ENCODE assay signal across 2 cellular contexts in genomic region chr14:35121026-35121886, GRCh38.
A peak's percentile ranks its signal among the peaks of the same experiment; 100 is the strongest.
TF ChIP-seq lines count a peak whose summit lies in the region.

No MANE protein-coding gene starts in this region.

TF ChIP-seq in K562, 482 proteins besides CTCF, POLR2A, EP300 and RAD21 (continued from another document):
- TF ChIP-seq HOXB6 (CRISPR knock-in tag; IDR thresholded peaks at IDR 0.05; ENCODE audit: borderline replicate concordance) (no peak), IFI16 (CRISPR knock-in tag; IDR thresholded peaks at IDR 0.05) (no peak), FUS (optimal IDR thresholded peaks at IDR 0.05; ENCODE audit: low read depth, low read length) (no peak)
- TF ChIP-seq, protein P1, sequence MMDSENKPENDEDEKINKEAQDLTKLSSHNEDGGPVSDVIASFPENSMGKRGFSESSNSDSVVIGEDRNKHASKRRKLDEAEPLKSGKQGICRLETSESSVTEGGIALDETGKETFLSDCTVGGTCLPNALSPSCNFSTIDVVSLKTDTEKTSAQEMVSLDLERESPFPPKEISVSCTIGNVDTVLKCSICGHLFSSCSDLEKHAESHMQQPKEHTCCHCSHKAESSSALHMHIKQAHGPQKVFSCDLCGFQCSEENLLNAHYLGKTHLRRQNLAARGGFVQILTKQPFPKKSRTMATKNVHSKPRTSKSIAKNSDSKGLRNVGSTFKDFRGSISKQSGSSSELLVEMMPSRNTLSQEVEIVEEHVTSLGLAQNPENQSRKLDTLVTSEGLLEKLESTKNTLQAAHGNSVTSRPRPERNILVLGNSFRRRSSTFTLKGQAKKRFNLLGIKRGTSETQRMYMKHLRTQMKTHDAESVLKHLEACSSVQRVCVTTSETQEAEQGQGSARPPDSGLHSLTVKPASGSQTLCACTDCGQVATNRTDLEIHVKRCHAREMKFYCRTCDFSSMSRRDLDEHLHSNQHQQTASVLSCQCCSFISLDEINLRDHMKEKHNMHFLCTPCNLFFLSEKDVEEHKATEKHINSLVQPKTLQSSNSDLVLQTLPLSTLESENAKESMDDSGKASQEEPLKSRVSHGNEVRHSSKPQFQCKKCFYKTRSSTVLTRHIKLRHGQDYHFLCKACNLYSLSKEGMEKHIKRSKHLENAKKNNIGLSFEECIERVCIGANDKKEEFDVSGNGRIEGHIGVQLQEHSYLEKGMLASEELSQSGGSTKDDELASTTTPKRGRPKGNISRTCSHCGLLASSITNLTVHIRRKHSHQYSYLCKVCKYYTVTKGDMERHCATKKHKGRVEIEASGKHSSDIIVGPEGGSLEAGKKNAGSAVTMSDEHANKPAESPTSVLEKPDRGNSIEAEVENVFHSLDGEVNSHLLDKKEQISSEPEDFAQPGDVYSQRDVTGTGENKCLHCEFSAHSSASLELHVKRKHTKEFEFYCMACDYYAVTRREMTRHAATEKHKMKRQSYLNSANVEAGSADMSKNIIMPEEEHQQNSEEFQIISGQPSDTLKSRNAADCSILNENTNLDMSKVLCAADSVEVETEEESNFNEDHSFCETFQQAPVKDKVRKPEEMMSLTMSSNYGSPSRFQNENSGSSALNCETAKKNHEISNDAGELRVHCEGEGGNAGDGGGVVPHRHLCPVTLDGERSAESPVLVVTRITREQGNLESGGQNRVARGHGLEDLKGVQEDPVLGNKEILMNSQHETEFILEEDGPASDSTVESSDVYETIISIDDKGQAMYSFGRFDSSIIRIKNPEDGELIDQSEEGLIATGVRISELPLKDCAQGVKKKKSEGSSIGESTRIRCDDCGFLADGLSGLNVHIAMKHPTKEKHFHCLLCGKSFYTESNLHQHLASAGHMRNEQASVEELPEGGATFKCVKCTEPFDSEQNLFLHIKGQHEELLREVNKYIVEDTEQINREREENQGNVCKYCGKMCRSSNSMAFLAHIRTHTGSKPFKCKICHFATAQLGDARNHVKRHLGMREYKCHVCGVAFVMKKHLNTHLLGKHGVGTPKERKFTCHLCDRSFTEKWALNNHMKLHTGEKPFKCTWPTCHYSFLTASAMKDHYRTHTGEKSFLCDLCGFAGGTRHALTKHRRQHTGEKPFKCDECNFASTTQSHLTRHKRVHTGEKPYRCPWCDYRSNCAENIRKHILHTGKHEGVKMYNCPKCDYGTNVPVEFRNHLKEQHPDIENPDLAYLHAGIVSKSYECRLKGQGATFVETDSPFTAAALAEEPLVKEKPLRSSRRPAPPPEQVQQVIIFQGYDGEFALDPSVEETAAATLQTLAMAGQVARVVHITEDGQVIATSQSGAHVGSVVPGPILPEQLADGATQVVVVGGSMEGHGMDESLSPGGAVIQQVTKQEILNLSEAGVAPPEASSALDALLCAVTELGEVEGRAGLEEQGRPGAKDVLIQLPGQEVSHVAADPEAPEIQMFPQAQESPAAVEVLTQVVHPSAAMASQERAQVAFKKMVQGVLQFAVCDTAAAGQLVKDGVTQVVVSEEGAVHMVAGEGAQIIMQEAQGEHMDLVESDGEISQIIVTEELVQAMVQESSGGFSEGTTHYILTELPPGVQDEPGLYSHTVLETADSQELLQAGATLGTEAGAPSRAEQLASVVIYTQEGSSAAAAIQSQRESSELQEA (IDR thresholded peaks at IDR 0.05; ENCODE audit: low read depth): no peak
- TF ChIP-seq, protein P2, sequence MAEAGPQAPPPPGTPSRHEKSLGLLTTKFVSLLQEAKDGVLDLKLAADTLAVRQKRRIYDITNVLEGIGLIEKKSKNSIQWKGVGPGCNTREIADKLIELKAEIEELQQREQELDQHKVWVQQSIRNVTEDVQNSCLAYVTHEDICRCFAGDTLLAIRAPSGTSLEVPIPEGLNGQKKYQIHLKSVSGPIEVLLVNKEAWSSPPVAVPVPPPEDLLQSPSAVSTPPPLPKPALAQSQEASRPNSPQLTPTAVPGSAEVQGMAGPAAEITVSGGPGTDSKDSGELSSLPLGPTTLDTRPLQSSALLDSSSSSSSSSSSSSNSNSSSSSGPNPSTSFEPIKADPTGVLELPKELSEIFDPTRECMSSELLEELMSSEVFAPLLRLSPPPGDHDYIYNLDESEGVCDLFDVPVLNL (CRISPR knock-in tag; IDR thresholded peaks at IDR 0.05; ENCODE audit: low read depth): no peak

TF ChIP-seq in HepG2, 621 proteins besides CTCF, POLR2A, EP300 and RAD21 (continued from another document and continues in another):
- TF ChIP-seq SIX1 (CRISPR knock-in tag; IDR thresholded peaks at IDR 0.05; ENCODE audit: borderline replicate concordance): peak; percentile 0; the same call in 1 of the 2 replicates
- no peak for TF ChIP-seq TBX2 (CRISPR knock-in tag; IDR thresholded peaks at IDR 0.05; ENCODE audit: borderline replicate concordance)
- TF ChIP-seq ZNF460 (CRISPR knock-in tag; IDR thresholded peaks at IDR 0.05; ENCODE audit: borderline replicate concordance): no peak
- TF ChIP-seq ZMYM4 (CRISPR knock-in tag; IDR thresholded peaks at IDR 0.05): no peak
- no peak for TF ChIP-seq BRCA1 (CRISPR knock-in tag; IDR thresholded peaks at IDR 0.05)
- TF ChIP-seq, protein P3, sequence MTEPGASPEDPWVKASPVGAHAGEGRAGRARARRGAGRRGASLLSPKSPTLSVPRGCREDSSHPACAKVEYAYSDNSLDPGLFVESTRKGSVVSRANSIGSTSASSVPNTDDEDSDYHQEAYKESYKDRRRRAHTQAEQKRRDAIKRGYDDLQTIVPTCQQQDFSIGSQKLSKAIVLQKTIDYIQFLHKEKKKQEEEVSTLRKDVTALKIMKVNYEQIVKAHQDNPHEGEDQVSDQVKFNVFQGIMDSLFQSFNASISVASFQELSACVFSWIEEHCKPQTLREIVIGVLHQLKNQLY (CRISPR knock-in tag; IDR thresholded peaks at IDR 0.05): peak; percentile 13; the same call in 1 of the 2 replicates
- TF ChIP-seq ZNF720 (CRISPR knock-in tag; IDR thresholded peaks at IDR 0.05): no peak
- TF ChIP-seq IKZF4 (CRISPR knock-in tag; IDR thresholded peaks at IDR 0.05; ENCODE audit: borderline replicate concordance, low read depth, not compliant biosample characterization): no peak
- TF ChIP-seq PHF21A (CRISPR knock-in tag; IDR thresholded peaks at IDR 0.05): no peak
- 0 out of 2 replicates have a peak, but pooled peaks have one; percentile 43 for TF ChIP-seq CHD2 (IDR thresholded peaks at IDR 0.05; ENCODE audit: low read depth, low read length)
- no peak; the same call in 1 of the 2 replicates for TF ChIP-seq ZNF563 (CRISPR knock-in tag; IDR thresholded peaks at IDR 0.05)
- TF ChIP-seq GZF1 (CRISPR knock-in tag; IDR thresholded peaks at IDR 0.05): no peak
- no peak for TF ChIP-seq ZNF260 (CRISPR knock-in tag; IDR thresholded peaks at IDR 0.05; ENCODE audit: borderline replicate concordance, low read depth)
- no peak for TF ChIP-seq SETDB1 (CRISPR knock-in tag; IDR thresholded peaks at IDR 0.05; ENCODE audit: borderline replicate concordance)
- no peak for TF ChIP-seq ZNF724P (CRISPR knock-in tag; IDR thresholded peaks at IDR 0.05; ENCODE audit: borderline replicate concordance)
- TF ChIP-seq SRSF9 (IDR thresholded peaks at IDR 0.05; ENCODE audit: borderline replicate concordance, insufficient read depth, low read depth, low read length, poor library complexity, severe bottlenecking): no peak
- TF ChIP-seq MTA3 (CRISPR knock-in tag; IDR thresholded peaks at IDR 0.05): no peak
- TF ChIP-seq, protein P4, sequence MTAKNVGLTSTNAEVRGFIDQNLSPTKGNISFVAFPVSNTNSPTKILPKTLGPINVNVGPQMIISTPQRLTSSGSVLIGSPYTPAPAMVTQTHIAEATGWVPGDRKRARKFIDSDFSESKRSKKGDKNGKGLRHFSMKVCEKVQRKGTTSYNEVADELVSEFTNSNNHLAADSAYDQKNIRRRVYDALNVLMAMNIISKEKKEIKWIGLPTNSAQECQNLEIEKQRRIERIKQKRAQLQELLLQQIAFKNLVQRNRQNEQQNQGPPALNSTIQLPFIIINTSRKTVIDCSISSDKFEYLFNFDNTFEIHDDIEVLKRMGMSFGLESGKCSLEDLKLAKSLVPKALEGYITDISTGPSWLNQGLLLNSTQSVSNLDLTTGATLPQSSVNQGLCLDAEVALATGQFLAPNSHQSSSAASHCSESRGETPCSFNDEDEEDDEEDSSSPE (CRISPR knock-in tag; IDR thresholded peaks at IDR 0.05): no peak
- TF ChIP-seq DMAP1 (CRISPR knock-in tag; IDR thresholded peaks at IDR 0.05): no peak
- no peak for TF ChIP-seq ZNF788 (CRISPR knock-in tag; IDR thresholded peaks at IDR 0.05; ENCODE audit: borderline replicate concordance)
- TF ChIP-seq NCOR1 (IDR thresholded peaks at IDR 0.05; ENCODE audit: borderline replicate concordance, low read length): no peak
- TF ChIP-seq, protein P5, sequence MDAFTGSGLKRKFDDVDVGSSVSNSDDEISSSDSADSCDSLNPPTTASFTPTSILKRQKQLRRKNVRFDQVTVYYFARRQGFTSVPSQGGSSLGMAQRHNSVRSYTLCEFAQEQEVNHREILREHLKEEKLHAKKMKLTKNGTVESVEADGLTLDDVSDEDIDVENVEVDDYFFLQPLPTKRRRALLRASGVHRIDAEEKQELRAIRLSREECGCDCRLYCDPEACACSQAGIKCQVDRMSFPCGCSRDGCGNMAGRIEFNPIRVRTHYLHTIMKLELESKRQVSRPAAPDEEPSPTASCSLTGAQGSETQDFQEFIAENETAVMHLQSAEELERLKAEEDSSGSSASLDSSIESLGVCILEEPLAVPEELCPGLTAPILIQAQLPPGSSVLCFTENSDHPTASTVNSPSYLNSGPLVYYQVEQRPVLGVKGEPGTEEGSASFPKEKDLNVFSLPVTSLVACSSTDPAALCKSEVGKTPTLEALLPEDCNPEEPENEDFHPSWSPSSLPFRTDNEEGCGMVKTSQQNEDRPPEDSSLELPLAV (CRISPR knock-in tag; conservative IDR thresholded peaks at IDR 0.05; ENCODE audit: low read depth): no peak
- no peak for TF ChIP-seq HOMEZ (CRISPR knock-in tag; IDR thresholded peaks at IDR 0.05; ENCODE audit: low read depth)
- TF ChIP-seq ELF1 (CRISPR knock-in tag; IDR thresholded peaks at IDR 0.05): no peak
- no peak for TF ChIP-seq NFE2L2 (IDR thresholded peaks at IDR 0.05; ENCODE audit: low read length)
- TF ChIP-seq CHCHD3 (CRISPR knock-in tag; IDR thresholded peaks at IDR 0.05): no peak
- no peak for TF ChIP-seq FOXA3 (CRISPR knock-in tag; IDR thresholded peaks at IDR 0.05)
- TF ChIP-seq ZNF232 (CRISPR knock-in tag; IDR thresholded peaks at IDR 0.05; ENCODE audit: borderline replicate concordance): no peak
- no peak for TF ChIP-seq ZNF496 (CRISPR knock-in tag; IDR thresholded peaks at IDR 0.05; ENCODE audit: insufficient replicate concordance)
- TF ChIP-seq MAFG (CRISPR knock-in tag; IDR thresholded peaks at IDR 0.05): no peak
- TF ChIP-seq ZNF605 (CRISPR knock-in tag; IDR thresholded peaks at IDR 0.05): no peak
- no peak for TF ChIP-seq NKX3-1 (CRISPR knock-in tag; IDR thresholded peaks at IDR 0.05)
- TF ChIP-seq SNRNP70 (IDR thresholded peaks at IDR 0.05; ENCODE audit: low read depth, low read length): no peak
- no peak for TF ChIP-seq AFF4 (CRISPR knock-in tag; IDR thresholded peaks at IDR 0.05)
- TF ChIP-seq ZBTB38 (CRISPR knock-in tag; IDR thresholded peaks at IDR 0.05): peak; percentile 99
- no peak for TF ChIP-seq FOXK2 (IDR thresholded peaks at IDR 0.05)
- TF ChIP-seq TBP (CRISPR knock-in tag; IDR thresholded peaks at IDR 0.05): no peak
- TF ChIP-seq ZNF292 (CRISPR knock-in tag; IDR thresholded peaks at IDR 0.05; ENCODE audit: borderline replicate concordance, low read depth): no peak; the same call in 1 of the 2 replicates
- no peak for TF ChIP-seq CEBPG (CRISPR knock-in tag; IDR thresholded peaks at IDR 0.05)
- no peak for TF ChIP-seq ATRX (CRISPR knock-in tag; IDR thresholded peaks at IDR 0.05; ENCODE audit: borderline replicate concordance)
